Comparison of ENCODE assay signal across 11 cellular contexts in genomic region chr17:81404557-81405165, GRCh38. TPM values are rescaled to one million over a fixed set of nuclear protein-coding genes. Genes with fewer than 3 reads are reported as not detected.
DNase-seq lines count a peak whose midpoint lies in the region; ATAC-seq and TF ChIP-seq lines count a peak whose summit lies in the region.
"Had no signal": no experiment of that assay in that cellular context is flagged by ENCODE, and none has a peak within 500 bp of the region (broad histone marks: within the 10 kb centered on the region; RNA-seq: fewer than 3 reads in every experiment).

No MANE protein-coding gene starts in this region.

- dilution Hi-C loops in IMR-90 (cut with HindIII; ENCODE audit: low sequenced_read_pairs, unreplicated experiment): no loop called here

- peak overlapping the region in 1 of 2 experiments; percentile 3; a peak in 1 of 4 replicates for H4K8ac ChIP-seq in IMR-90 (ENCODE audit: low read depth in 2 of 2, low read length in 2 of 2)

- in situ Hi-C loops in IMR-90 (cut with MboI; ENCODE audit: low sequenced_read_pairs): loop anchor here (5.0 kb wide), 1 partner anchor 78 kb away; no protein-coding TSS in a partner anchor
- in situ Hi-C loops in KBM-7 (cut with MboI; ENCODE audit: low pct_unique_long_range_greater_than_20kb, low sequenced_read_pairs): no loop called here

- POLR2A ChIA-PET in IMR-90 (lab: Charles Lee; ENCODE audit: unreplicated experiment): interaction anchor here (0.6 kb wide), 1 partner anchor 80 kb away, joined by 6 read pairs; no protein-coding TSS in a partner anchor

- H3K4me3 ChIP-seq in IMR-90 (ENCODE audit: insufficient read depth, low read depth, low read length) (no peak overlapping the region), left ventricle myocardium inferior (peak overlapping the region; percentile 96), sigmoid colon (peak overlapping the region in 2 of 4 donors; percentile 33 to 41)

- no peak overlapping the region for H3K4me2 ChIP-seq in IMR-90 (ENCODE audit: low read depth, low read length)

- no peak for ATAC-seq in IMR-90 (ENCODE audit: low read depth)

- H3K56ac ChIP-seq in IMR-90 (ENCODE audit: extremely low read depth, insufficient read depth, low read length): no peak overlapping the region

- DNase-seq in IMR-90 (no peak), NCI-H748 (lab: John Stamatoyannopoulos, UW; ENCODE audit: unreplicated experiment) (peak; percentile 81), left ventricle myocardium inferior (no peak), sigmoid colon (no peak), KBM-7 (no peak), T1000 (lab: John Stamatoyannopoulos, UW) (no peak), RKO (ENCODE audit: low spot score) (no peak)
- DNase-seq in activated T-cell treated with anti-CD3 and anti-CD28 coated beads, Interleukin-2, amount 50 U/mL, for 48 hours: no peak
- DNase-seq: activated CD4-positive, CD25-positive, alpha-beta regulatory T cell treated with anti-CD3 and anti-CD28 coated beads, Interleukin-2, amount 50 U/mL, for 72 hours; activated naive CD8-positive, alpha-beta T cell treated with anti-CD3 and anti-CD28 coated beads for 36 hours; DND-41 had no signal

- H2BK20ac ChIP-seq in IMR-90 (ENCODE audit: low read depth, low read length): no peak overlapping the region; the same call in 1 of the 2 replicates

- no peak overlapping the region; the same call in 1 of the 2 replicates for H4K5ac ChIP-seq in IMR-90 (ENCODE audit: low read depth, low read length)

- no peak overlapping the region for H4K91ac ChIP-seq in IMR-90 (ENCODE audit: insufficient read depth, low read depth, low read length)

- H3K4ac ChIP-seq in IMR-90 (ENCODE audit: low read depth, low read length): peak overlapping the region; percentile 13; the same call in 1 of the 2 replicates

- H2AK5ac ChIP-seq in IMR-90 (ENCODE audit: low read depth, low read length): peak overlapping the region; percentile 61

- no peak overlapping the region for H2BK15ac ChIP-seq in IMR-90 (ENCODE audit: low read depth, low read length)

- H3K4me1 ChIP-seq in IMR-90 (ENCODE audit: control insufficient read depth, insufficient read depth, low read length): peaks cover 35% of the 10 kb centered on the region
- H3K4me1 ChIP-seq in left ventricle myocardium inferior: peaks cover 79% of the 10 kb centered on the region
- peaks cover 0 to 71% (median 67%) of the 10 kb centered on the region in 4 donors for H3K4me1 ChIP-seq in sigmoid colon

- H3K9ac ChIP-seq in IMR-90 (ENCODE audit: low read depth, low read length): no peak overlapping the region

- TF ChIP-seq POLR2A in IMR-90 (IDR thresholded peaks at IDR 0.05; ENCODE audit: low read depth, low read length) (no peak), sigmoid colon (IDR thresholded peaks at IDR 0.05) (no peak)

- intact Hi-C loops in IMR-90 (cut with micrococcal nuclease): no loop called here
- intact Hi-C loops in left ventricle myocardium inferior (cut with micrococcal nuclease): loop anchor here (10.0 kb wide), 1 partner anchor 110 kb away; the partner anchor contains the start of gene SLC38A10
- intact Hi-C loops in sigmoid colon (cut with DNase I): loop anchor here (2.0 to 5.0 kb wide), 2 partner anchors 24 to 78 kb away; no protein-coding TSS in a partner anchor

- H3K9me3 ChIP-seq in IMR-90 (ENCODE audit: control insufficient read depth, insufficient read depth, low read length) (no peaks in the 10 kb centered on the region), left ventricle myocardium inferior (replicated peaks) (no peaks in the 10 kb centered on the region), sigmoid colon (no peaks in the 10 kb centered on the region)

- WGBS in IMR-90 (ENCODE audit: extremely low coverage in 2 of 2, insufficient read length in 1 of 2), 2 experiments: no CpG with 5 or more reads among the region's 11 CpGs
- 42 to 59% methylated on average over 11 of the region's 11 CpGs for WGBS in sigmoid colon, 2 donors

- peaks cover 16 to 79% of the 10 kb centered on the region in 2 experiments; a peak in 3 of 4 replicates for H3K79me1 ChIP-seq in IMR-90 (ENCODE audit: low read depth in 1 of 2, low read length in 2 of 2)

- H3K27me3 ChIP-seq in IMR-90 (ENCODE audit: control insufficient read depth, insufficient read depth, low read length) (no peaks in the 10 kb centered on the region), left ventricle myocardium inferior (ENCODE audit: low read depth) (no peaks in the 10 kb centered on the region), sigmoid colon (no peaks in the 10 kb centered on the region)

- H3K9me1 ChIP-seq in IMR-90 (ENCODE audit: insufficient read depth, low read length): peaks cover 3% of the 10 kb centered on the region; the same call in 1 of the 2 replicates

- TF ChIP-seq EP300 in sigmoid colon (IDR thresholded peaks at IDR 0.05): peak in 1 of 4 donors; percentile 41

- no peak overlapping the region for H3K27ac ChIP-seq in IMR-90 (ENCODE audit: insufficient read depth, low read length)
- H3K27ac ChIP-seq in left ventricle myocardium inferior (replicated peaks): peak overlapping the region; percentile 100
- peak overlapping the region; percentile 93 to 99 (median 97) for H3K27ac ChIP-seq in sigmoid colon

- 0 out of 2 replicates have a peak overlapping the region, but pooled peaks have one; percentile 60 for H3K23ac ChIP-seq in IMR-90 (ENCODE audit: low read depth, low read length)

- H3K18ac ChIP-seq in IMR-90 (ENCODE audit: low read depth, low read length): no peak overlapping the region

- H2AK9ac ChIP-seq in IMR-90 (replicated peaks; ENCODE audit: low read depth, low read length, poor library complexity): peak overlapping the region; percentile 4

- CTCF ChIA-PET in IMR-90 (lab: Yijun Ruan, JAX): interaction anchor here (1.1 kb wide), 1 partner anchor 80 kb away, joined by 3 read pairs; no protein-coding TSS in a partner anchor

- H2AFZ ChIP-seq in IMR-90 (replicated peaks; ENCODE audit: low read length, poor library complexity): no peak overlapping the region

- peaks cover 13% of the 10 kb centered on the region for H4K20me1 ChIP-seq in IMR-90 (ENCODE audit: insufficient read depth, low read length)

- no peak overlapping the region for H2BK120ac ChIP-seq in IMR-90 (ENCODE audit: low read depth, low read length)

- TF ChIP-seq RAD21 in IMR-90 (IDR thresholded peaks at IDR 0.05; ENCODE audit: low read length): no peak

- H3K36me3 ChIP-seq in IMR-90 (ENCODE audit: control insufficient read depth, insufficient read depth, low read length) (peaks cover 2% of the 10 kb centered on the region; the same call in 1 of the 2 replicates), left ventricle myocardium inferior (no peaks in the 10 kb centered on the region), sigmoid colon (no peaks in the 10 kb centered on the region)

- H3K14ac ChIP-seq in IMR-90 (replicated peaks; ENCODE audit: low read depth, low read length): 0 out of 2 replicates have a peak overlapping the region, but pooled peaks have one; percentile 6

- no peak overlapping the region for H2BK5ac ChIP-seq in IMR-90 (ENCODE audit: low read depth, low read length, poor library complexity, severe bottlenecking)

- BruUV-seq in IMR-90 (replicated peaks; lab: Mats Ljungman, UMichigan): no TSS peak

- TF ChIP-seq CTCF in IMR-90 (conservative IDR thresholded peaks at IDR 0.05; ENCODE audit: low read depth, low read length): no peak
- no peak for TF ChIP-seq CTCF in left ventricle myocardium inferior (IDR thresholded peaks at IDR 0.05; ENCODE audit: borderline replicate concordance)
- TF ChIP-seq CTCF in sigmoid colon (IDR thresholded peaks at IDR 0.05): peak in 2 of 4 experiments; percentile 7 to 16

TF ChIP-seq in IMR-90, 13 proteins besides CTCF, POLR2A, EP300 and RAD21:
- TF ChIP-seq NFE2L2 (IDR thresholded peaks at IDR 0.05; ENCODE audit: low read depth, low read length): no peak
- TF ChIP-seq SMC3 (IDR thresholded peaks at IDR 0.05; ENCODE audit: low read depth, low read length): no peak
- TF ChIP-seq RFX5 (IDR thresholded peaks at IDR 0.05; ENCODE audit: low read depth, low read length): no peak
- TF ChIP-seq MAZ (IDR thresholded peaks at IDR 0.05; ENCODE audit: borderline replicate concordance, low read depth, low read length): no peak
- TF ChIP-seq USF2 (IDR thresholded peaks at IDR 0.05; ENCODE audit: low read depth, low read length): no peak
- TF ChIP-seq MXI1 (IDR thresholded peaks at IDR 0.05; ENCODE audit: borderline replicate concordance, low read depth, low read length): no peak
- TF ChIP-seq FOS (IDR thresholded peaks at IDR 0.05; ENCODE audit: low read depth, low read length): no peak
- no peak for TF ChIP-seq CEBPB (IDR thresholded peaks at IDR 0.05; ENCODE audit: low read depth, low read length)
- no peak for TF ChIP-seq ELK1 (IDR thresholded peaks at IDR 0.05; ENCODE audit: borderline replicate concordance, low read depth, low read length)
- no peak for TF ChIP-seq BHLHE40 (IDR thresholded peaks at IDR 0.05; ENCODE audit: low read depth, low read length)
- no peak for TF ChIP-seq MAFK (IDR thresholded peaks at IDR 0.05; ENCODE audit: low read depth, low read length)
- no peak for TF ChIP-seq RCOR1 (IDR thresholded peaks at IDR 0.05; ENCODE audit: insufficient replicate concordance, low read length)
- no peak for TF ChIP-seq CHD1 (IDR thresholded peaks at IDR 0.05; ENCODE audit: low read depth, low read length)
TF ChIP-seq in IMR-90: peak in this region for 0.

RNA-seq across cellular contexts. Expression of gene BAHCC1, which starts 9.4 kb away (rescaled TPM):
- 0.36 and 0.83 TPM in 2 replicates for total RNA-seq in IMR-90 (2012; rRNA removed)
- 7.8 and 8.1 TPM in 2 replicates for polyA plus RNA-seq in IMR-90 (2012; rRNA removed)
- 4.4 and 5.5 TPM in 2 replicates for polyA plus RNA-seq in IMR-90 (2012; cell fraction: cytosol; rRNA removed)
- 24.1 and 56.3 TPM in 2 replicates for polyA plus RNA-seq in IMR-90 (2012; cell fraction: nucleus; rRNA removed; ENCODE audit: low replicate concordance)
- total RNA-seq in left ventricle myocardium inferior: 7.3 TPM
- total RNA-seq in sigmoid colon: 10 to 100 TPM in 1 of 4 donors, 1 to 10 TPM in 3; 3.8 to 18.6 (median 7.2) TPM
- polyA plus RNA-seq in sigmoid colon: 10 to 100 TPM in 1 of 3 donors, 1 to 10 TPM in 2; 1.8 to 12.9 (median 3.0) TPM
